11 cellular contexts compared by ENCODE assay signal in genomic region chr15:40420793-40421192, GRCh38. TPM values are rescaled to one million over a fixed set of nuclear protein-coding genes. Genes with fewer than 3 reads are reported as not detected.
DNase-seq lines count a peak whose midpoint lies in the region; ATAC-seq, FAIRE-seq and TF ChIP-seq lines count a peak whose summit lies in the region.
"Had no signal": no experiment of that assay in that cellular context is flagged by ENCODE, and none has a peak within 500 bp of the region (broad histone marks: within the 10 kb centered on the region; RNA-seq: fewer than 3 reads in every experiment).

No MANE protein-coding gene starts in this region.

- no peaks in the 10 kb centered on the region for H3K27me3 ChIP-seq in bronchial epithelial cell (ENCODE audit: control insufficient read depth, insufficient read depth, low read length)
- H3K27me3 ChIP-seq in pancreas = no peaks in the 10 kb centered on the region
- H3K27me3 ChIP-seq: cardiac muscle cell had no signal

- no peak for TF ChIP-seq POLR2A in GM18505 (IDR thresholded peaks at IDR 0.05; ENCODE audit: borderline replicate concordance, extremely low read depth, insufficient read depth, insufficient read length)

- WGBS in pancreas, 2 donors = 11 to 15% methylated on average over 3 of the region's 3 CpGs

- H3K36me3 Mint-ChIP-seq in effector memory CD8-positive, alpha-beta T cell (ENCODE audit: insufficient read depth) = peaks cover 16% of the 10 kb centered on the region

- intact Hi-C loops in pancreas (cut with DNase I) = loop anchor here in 2 of 3 donors (5.0 to 10.0 kb wide), 3 partner anchors 73 to 136 kb away; partner anchors contain the start of genes ANKRD63 (in 1 of the 2) and CCDC9B (in 1 of the 2)

- in situ Hi-C loops in G401 (cut with HindIII; ENCODE audit: low sequenced_read_pairs) = no loop called here

- FAIRE-seq in bronchial epithelial cell (lab: Jason Lieb, UNC) = peak; percentile 68
- no peak for FAIRE-seq in pancreas (lab: Jason Lieb, UNC)
- FAIRE-seq: frontal cortex had no signal

- H3K4me3 Mint-ChIP-seq in effector memory CD8-positive, alpha-beta T cell = no peak overlapping the region

- no peak overlapping the region for H3K27ac Mint-ChIP-seq in effector memory CD8-positive, alpha-beta T cell

- DNase-seq in G401 (ENCODE audit: low spot score) (peak; percentile 65), NCI-H2029 (lab: John Stamatoyannopoulos, UW) (peak; percentile 80), bronchial epithelial cell (ENCODE audit: low read depth) (peak; percentile 56), pancreas (peak; percentile 78 to 96 (median 86)), SKM-1 treated with dmso at 0.1 percent for 144 hours (lab: John Stamatoyannopoulos, UW; ENCODE audit: unreplicated experiment) (no peak)
- no peak for DNase-seq in effector memory CD8-positive, alpha-beta T cell
- DNase-seq: activated T-cell treated with anti-CD3 and anti-CD28 coated beads for 4 hours, mesendoderm had no signal

- H3K36me3 ChIP-seq in bronchial epithelial cell (ENCODE audit: control insufficient read depth, insufficient read depth, low read length) (peaks cover 5% of the 10 kb centered on the region), pancreas (peaks cover 0 to 10% (median 0%) of the 10 kb centered on the region in 3 donors)

- H3K4me1 Mint-ChIP-seq in effector memory CD8-positive, alpha-beta T cell (ENCODE audit: low read depth in 2 of 2) = peaks cover 0 to 6% of the 10 kb centered on the region in 2 donors

- no peaks in the 10 kb centered on the region for H3K9me3 ChIP-seq in pancreas

- peaks cover 21 to 22% (median 22%) of the 10 kb centered on the region in 3 donors for H3K4me1 ChIP-seq in pancreas

- TF ChIP-seq CTCF in bronchial epithelial cell (IDR thresholded peaks at IDR 0.05; ENCODE audit: insufficient read depth, low read length, severe bottlenecking) (no peak), pancreas (IDR thresholded peaks at IDR 0.05) (no peak)

- ATAC-seq in pancreas = peak; percentile 67 to 76 (median 74)
- no peak for ATAC-seq in effector memory CD8-positive, alpha-beta T cell (replicated peaks)
- no peak for ATAC-seq in GM18505 (IDR thresholded peaks at IDR 0.05; ENCODE audit: unreplicated experiment)

- H3K27ac ChIP-seq in pancreas = peak overlapping the region; percentile 28 to 84 (median 70)
- H3K27ac ChIP-seq: cardiac muscle cell had no signal

- H3K9me3 Mint-ChIP-seq in effector memory CD8-positive, alpha-beta T cell = no peaks in the 10 kb centered on the region

- H3K27me3 Mint-ChIP-seq in effector memory CD8-positive, alpha-beta T cell = no peaks in the 10 kb centered on the region

- H3K4me3 ChIP-seq in bronchial epithelial cell (ENCODE audit: low read depth, low read length) (no peak overlapping the region), pancreas (no peak overlapping the region)
- H3K4me3 ChIP-seq: cardiac muscle cell had no signal

RNA-seq across cellular contexts. Expression of gene IVD, which starts 15.2 kb away (rescaled TPM):
- total RNA-seq in G401 (2014; rRNA removed; shearing (Covaris generic)) = 91.8 and 111 TPM in 2 replicates
- total RNA-seq in bronchial epithelial cell = 12.4 and 19.6 TPM in 2 replicates
- total RNA-seq in pancreas = 10 to 100 TPM; 23.8 to 41.3 (median 30.1) TPM
- polyA plus RNA-seq in pancreas = 10 to 100 TPM; 26.0 to 38.5 TPM

RNA-seq across cellular contexts. Expression of gene BAHD1, which starts 20.0 kb away (rescaled TPM):
- 33.8 and 37.2 TPM in 2 replicates for total RNA-seq in G401 (2014; rRNA removed; shearing (Covaris generic))
- total RNA-seq in bronchial epithelial cell (4.2 and 6.3 TPM in 2 replicates), pancreas (10 to 100 TPM in 4 of 6 donors, 1 to 10 TPM in 2; 8.0 to 16.3 (median 10.7) TPM)
- 10 to 100 TPM in 1 of 2 donors, 1 to 10 TPM in 1; 9.7 to 13.1 TPM for polyA plus RNA-seq in pancreas

RNA-seq across cellular contexts. Expression of gene KNSTRN, which starts 38.3 kb away (rescaled TPM):
- total RNA-seq in G401 (2014; rRNA removed; shearing (Covaris generic)) = 123 and 146 TPM in 2 replicates
- total RNA-seq in bronchial epithelial cell (35.6 and 56.9 TPM in 2 replicates), pancreas (1 to 10 TPM; 2.2 to 8.4 (median 3.3) TPM)
- polyA plus RNA-seq in pancreas = 1 to 10 TPM; 3.1 to 5.3 TPM

RNA-seq across cellular contexts. Expression of gene CHST14, which starts 50.0 kb away (rescaled TPM):
- total RNA-seq in G401 (2014; rRNA removed; shearing (Covaris generic)) = 5.8 and 6.5 TPM in 2 replicates
- total RNA-seq in bronchial epithelial cell (1.0 and 1.1 TPM in 2 replicates), pancreas (1 to 10 TPM; 3.1 to 8.9 (median 4.1) TPM)
- 1 to 10 TPM; 4.0 to 6.1 TPM for polyA plus RNA-seq in pancreas

Comparison
In these comparisons a context has a peak if more than half of its experiments do, and no peak if none do; other contexts are left out.
1. DNase-seq: peak in G401 (single experiment), NCI-H2029 (single experiment), bronchial epithelial cell (single experiment) and pancreas (6 of 6); none in effector memory CD8-positive, alpha-beta T cell (0 of 3) and SKM-1 treated with dmso at 0.1 percent for 144 hours (single experiment).
2. ATAC-seq: peak in pancreas (4 of 4); none in effector memory CD8-positive, alpha-beta T cell (single experiment) and GM18505 (single experiment).